24 cellular contexts compared by ENCODE assay signal in genomic region chr4:54764501-54764900, GRCh38.
DNase-seq lines count a peak whose midpoint lies in the region; ATAC-seq and TF ChIP-seq lines count a peak whose summit lies in the region.
"Had no signal": no experiment of that assay in that cellular context is flagged by ENCODE, and none has a peak within 500 bp of the region (broad histone marks: within the 10 kb centered on the region; RNA-seq: fewer than 3 reads in every experiment).

No MANE protein-coding gene starts in this region.

- no peak overlapping the region for H3K18ac ChIP-seq in H9 (ENCODE audit: insufficient read length, low read depth, low read length)

- peaks cover 2% of the 10 kb centered on the region; the same call in 1 of the 2 replicates for H3K27me3 Mint-ChIP-seq in H9 (ENCODE audit: low read depth)
- H3K27me3 Mint-ChIP-seq in activated CD8-positive, alpha-beta memory T cell treated with anti-CD3 and anti-CD28 coated beads, Interleukin-2, amount 10 ng/mL, durations not matched to agents 7 days and 5 days, result no peaks in the 10 kb centered on the region
- H3K27me3 Mint-ChIP-seq: CD8-positive, alpha-beta memory T cell had no signal

- H4K8ac ChIP-seq in H9 (replicated peaks; ENCODE audit: insufficient read length, low read depth, low read length), result no peak overlapping the region

- H2BK12ac ChIP-seq in H9 (ENCODE audit: insufficient read length, low read depth, low read length), result no peak overlapping the region

- no peak overlapping the region for H3K4ac ChIP-seq in H9 (ENCODE audit: low read depth, low read length)

- H2AFZ ChIP-seq in H9 (ENCODE audit: low read length), result no peak overlapping the region
- H2AFZ ChIP-seq: PC-9 had no signal

- peaks cover 2 to 9% (median 6%) of the 10 kb centered on the region in 3 experiments; a peak in 6 of 7 replicates for H3K36me3 Mint-ChIP-seq in H9 (ENCODE audit: insufficient read depth in 1 of 3, low read depth in 3 of 3)
- H3K36me3 Mint-ChIP-seq in activated CD8-positive, alpha-beta memory T cell treated with anti-CD3 and anti-CD28 coated beads, Interleukin-2, amount 10 ng/mL, durations not matched to agents 7 days and 5 days, result no peaks in the 10 kb centered on the region

- no peak overlapping the region for H3T11ph ChIP-seq in H9 (ENCODE audit: low read length)

- CTCF ChIA-PET in activated CD8-positive, alpha-beta memory T cell treated with anti-CD3 and anti-CD28 coated beads, Interleukin-2, amount 10 ng/mL, durations not matched to agents 7 days and 5 days (lab: Charles Lee), result no interaction called here

- no peak overlapping the region for H2BK120ac ChIP-seq in H9 (ENCODE audit: low read depth, low read length, poor library complexity, severe bottlenecking)

- no peak overlapping the region for H2BK15ac ChIP-seq in H9 (ENCODE audit: low read depth, low read length)

- no peaks in the 10 kb centered on the region for H4K20me1 ChIP-seq in H9 (ENCODE audit: control insufficient read depth, insufficient read depth, insufficient read length)

- no peak overlapping the region for H3K14ac ChIP-seq in H9 (ENCODE audit: insufficient read depth, low read length)

- no peak for ATAC-seq in activated CD8-positive, alpha-beta memory T cell treated with anti-CD3 and anti-CD28 coated beads, Interleukin-2, amount 10 ng/mL, durations not matched to agents 7 days and 5 days
- ATAC-seq in left colon, result no peak
- ATAC-seq: K562, Right ventricle myocardium inferior had no signal

- intact Hi-C loops in left colon (cut with DNase I, micrococcal nuclease), result no loop called here

- H3K79me2 ChIP-seq in H9 (ENCODE audit: insufficient read depth, low read length), result no peaks in the 10 kb centered on the region

- no peak for TF ChIP-seq CTCF in H9 (conservative IDR thresholded peaks at IDR 0.05)

- no peak overlapping the region for H4K5ac ChIP-seq in H9 (ENCODE audit: insufficient read length, low read depth, low read length)

- no peak overlapping the region for H3K4me2 ChIP-seq in H9 (ENCODE audit: insufficient read depth, insufficient read length, low read length)
- H3K4me2 ChIP-seq: PC-9 had no signal

- H3K27ac Mint-ChIP-seq in H9, result peak overlapping the region in 2 of 3 experiments; percentile 27 to 36; a peak in 1 of 7 replicates
- H3K27ac Mint-ChIP-seq in activated CD8-positive, alpha-beta memory T cell treated with anti-CD3 and anti-CD28 coated beads, Interleukin-2, amount 10 ng/mL, durations not matched to agents 7 days and 5 days, result no peak overlapping the region
- H3K27ac Mint-ChIP-seq: B cell; CD14-positive monocyte; CD8-positive, alpha-beta memory T cell had no signal

- H3K4me1 ChIP-seq in H9 (ENCODE audit: insufficient read depth, low read length), result peaks cover under 1% of the 10 kb centered on the region; the same call in 1 of the 2 replicates
- H3K4me1 ChIP-seq: SJSA1 had no signal

- H3K9me3 ChIP-seq in H9 (ENCODE audit: control insufficient read depth, low read depth, low read length), result no peaks in the 10 kb centered on the region
- H3K9me3 ChIP-seq: SJSA1 had no signal

- H3K79me1 ChIP-seq in H9 (ENCODE audit: insufficient read depth, low read depth, low read length, poor library complexity, severe bottlenecking), result no peaks in the 10 kb centered on the region

- no peak overlapping the region for H2AK5ac ChIP-seq in H9 (ENCODE audit: insufficient read length, low read length)

- peaks cover 20 to 25% of the 10 kb centered on the region in 2 experiments for H3K4me1 Mint-ChIP-seq in H9
- no peaks in the 10 kb centered on the region for H3K4me1 Mint-ChIP-seq in activated CD8-positive, alpha-beta memory T cell treated with anti-CD3 and anti-CD28 coated beads, Interleukin-2, amount 10 ng/mL, durations not matched to agents 7 days and 5 days
- H3K4me1 Mint-ChIP-seq: CD8-positive, alpha-beta memory T cell had no signal

- WGBS in H9 (ENCODE audit: extremely low coverage, insufficient read length, low lambda C conversion rate), result no CpG with 5 or more reads among the region's 3 CpGs

- DNase-seq in DMS 273 (lab: John Stamatoyannopoulos, UW; ENCODE audit: unreplicated experiment), result peak; percentile 14
- no peak for DNase-seq in DMS 273 treated with DMSO at 0.1 percent for 48 hours (lab: John Stamatoyannopoulos, UW)
- no peak for DNase-seq in H9
- DNase-seq in NCI-H2171 treated with DMSO at 0.1 percent for 48 hours (lab: John Stamatoyannopoulos, UW), result peak; percentile 89
- DNase-seq in myocyte (ENCODE audit: low read depth), result peak; percentile 40
- no peak for DNase-seq in caudate nucleus (lab: John Stamatoyannopoulos, UW)
- no peak for DNase-seq in activated CD8-positive, alpha-beta memory T cell treated with anti-CD3 and anti-CD28 coated beads, Interleukin-2, amount 10 ng/mL, durations not matched to agents 7 days and 5 days
- no peak for DNase-seq in left colon
- DNase-seq: CD8-positive, alpha-beta memory T cell; DMS153; Kasumi-1; MV-4-11; NCI-H1105; NCI-H2029; NCI-H2227 treated with DMSO at 0.1 percent for 48 hours; NCI-H748 treated with DMSO at 0.1 percent for 48 hours; NK-92 treated with Interleukin-12 subunit alpha and Interleukin-12 subunit beta, amount 100 ng/mL, for 24 hours; PC-9 had no signal

- H3K27ac ChIP-seq in H9 (ENCODE audit: insufficient read length, low read depth, low read length) (no peak overlapping the region), caudate nucleus (ENCODE audit: low read depth, low read length) (no peak overlapping the region)
- H3K27ac ChIP-seq: 22Rv1, PC-9, SJSA1 had no signal

- H3K9me3 Mint-ChIP-seq in H9, result peaks cover 13 to 21% of the 10 kb centered on the region in 2 experiments; a peak in 4 of 5 replicates
- H3K9me3 Mint-ChIP-seq in activated CD8-positive, alpha-beta memory T cell treated with anti-CD3 and anti-CD28 coated beads, Interleukin-2, amount 10 ng/mL, durations not matched to agents 7 days and 5 days (ENCODE audit: low read depth), result no peaks in the 10 kb centered on the region

- no peak overlapping the region for H2BK5ac ChIP-seq in H9 (ENCODE audit: insufficient read length, low read length)

- H2BK20ac ChIP-seq in H9 (ENCODE audit: low read depth, low read length, poor library complexity, severe bottlenecking), result no peak overlapping the region

- no peak overlapping the region for H3K56ac ChIP-seq in H9 (ENCODE audit: insufficient read length, low read depth, low read length)

- no peaks in the 10 kb centered on the region for H3K23me2 ChIP-seq in H9 (ENCODE audit: insufficient read length, low read depth, low read length, poor library complexity, severe bottlenecking)

- no peak overlapping the region for H4K91ac ChIP-seq in H9 (ENCODE audit: insufficient read length, low read depth, low read length)

- no peak overlapping the region for H3K9ac ChIP-seq in H9 (ENCODE audit: extremely low read depth, insufficient read length, low read length)

- H3K27me3 ChIP-seq in H9 (ENCODE audit: insufficient read depth, low read length), result no peaks in the 10 kb centered on the region
- H3K27me3 ChIP-seq: SJSA1 had no signal

- H3K4me3 Mint-ChIP-seq in H9, result no peak overlapping the region
- no peak overlapping the region for H3K4me3 Mint-ChIP-seq in activated CD8-positive, alpha-beta memory T cell treated with anti-CD3 and anti-CD28 coated beads, Interleukin-2, amount 10 ng/mL, durations not matched to agents 7 days and 5 days
- H3K4me3 Mint-ChIP-seq: B cell; CD14-positive monocyte; CD8-positive, alpha-beta memory T cell had no signal

- no peak overlapping the region for H3K23ac ChIP-seq in H9 (ENCODE audit: insufficient read length, low read depth, low read length)

Comparison
In these comparisons a context has a peak if more than half of its experiments do, and no peak if none do; other contexts are left out.
1. DNase-seq: peak in DMS 273 (single experiment), NCI-H2171 treated with DMSO at 0.1 percent for 48 hours (single experiment) and myocyte (single experiment); none in DMS 273 treated with DMSO at 0.1 percent for 48 hours (single experiment), H9 (single experiment), caudate nucleus (0 of 61), activated CD8-positive, alpha-beta memory T cell treated with anti-CD3 and anti-CD28 coated beads, Interleukin-2, amount 10 ng/mL, durations not matched to agents 7 days and 5 days (single experiment) and left colon (0 of 2).